Comparison of ENCODE assay signal across 1 cellular context in genomic region chr15:29825205-29825604, GRCh38.
TF ChIP-seq lines count a peak whose summit lies in the region.

No MANE protein-coding gene starts in this region.

TF ChIP-seq in K562, 482 proteins besides CTCF, POLR2A, EP300 and RAD21 (continued from another document):
- no peak for TF ChIP-seq ARID3B (CRISPR knock-in tag; IDR thresholded peaks at IDR 0.05; ENCODE audit: borderline replicate concordance)
- TF ChIP-seq NCOR1 (IDR thresholded peaks at IDR 0.05): 0 out of 2 replicates have a peak, but pooled peaks have one; percentile 15
- no peak for TF ChIP-seq E2F8 (IDR thresholded peaks at IDR 0.05; ENCODE audit: low read depth, partially characterized antibody)
- 0 out of 4 replicates have a peak, but pooled peaks of 1 of the 2 experiments have one; percentile 35 for TF ChIP-seq MLLT1 (IDR thresholded peaks at IDR 0.05)
- TF ChIP-seq ETV1 (tag; conservative IDR thresholded peaks at IDR 0.05; ENCODE audit: low read depth): peak; percentile 91
- TF ChIP-seq RNF2 (IDR thresholded peaks at IDR 0.05): 0 out of 2 replicates have a peak, but pooled peaks have one; percentile 19
- TF ChIP-seq CREB3L1 (IDR thresholded peaks at IDR 0.05; ENCODE audit: borderline replicate concordance, low read depth): no peak
- peak; percentile 22; the same call in 1 of the 2 replicates for TF ChIP-seq FOSL1 (tag; conservative IDR thresholded peaks at IDR 0.05)
- no peak for TF ChIP-seq SAFB (IDR thresholded peaks at IDR 0.05; ENCODE audit: borderline replicate concordance, low read depth, low read length)
- TF ChIP-seq RCOR1 (IDR thresholded peaks at IDR 0.05; ENCODE audit: borderline replicate concordance in 1 of 2, low read depth in 2 of 2, low read length in 2 of 2): peak in 1 of 2 experiments; percentile 92; a peak in 2 of 4 replicates
- TF ChIP-seq NFRKB (IDR thresholded peaks at IDR 0.05; ENCODE audit: low read depth): no peak
- peak; percentile 63 for TF ChIP-seq CBX2 (IDR thresholded peaks at IDR 0.05; ENCODE audit: insufficient read depth, low read length, poor library complexity, severe bottlenecking)
- TF ChIP-seq HMG20A (CRISPR knock-in tag; conservative IDR thresholded peaks at IDR 0.05): 0 out of 2 replicates have a peak, but pooled peaks have one; percentile 61
- TF ChIP-seq ESRRA (IDR thresholded peaks at IDR 0.05; ENCODE audit: borderline replicate concordance, low read depth): peak; percentile 86; the same call in 1 of the 2 replicates
- TF ChIP-seq TFAM (CRISPR knock-in tag; conservative IDR thresholded peaks at IDR 0.05): no peak
- TF ChIP-seq DDX20 (tag; IDR thresholded peaks at IDR 0.05; ENCODE audit: low read depth): 0 out of 2 replicates have a peak, but pooled peaks have one; percentile 60
- no peak for TF ChIP-seq GTF3C2 (IDR thresholded peaks at IDR 0.05; ENCODE audit: borderline replicate concordance, extremely low read depth, insufficient read length)
- no peak for TF ChIP-seq PPARD (CRISPR knock-in tag; IDR thresholded peaks at IDR 0.05)
- TF ChIP-seq ZNF507 (tag; conservative IDR thresholded peaks at IDR 0.05): no peak
- peak; percentile 86 for TF ChIP-seq SMAD4 (CRISPR knock-in tag; conservative IDR thresholded peaks at IDR 0.05)
- TF ChIP-seq HES1 (IDR thresholded peaks at IDR 0.05; ENCODE audit: low read depth): peak; percentile 59; the same call in 1 of the 2 replicates
- TF ChIP-seq CLOCK (CRISPR knock-in tag; IDR thresholded peaks at IDR 0.05; ENCODE audit: borderline replicate concordance): no peak
- TF ChIP-seq GABPA (tag; conservative IDR thresholded peaks at IDR 0.05; ENCODE audit: low read depth): peak; percentile 59
- TF ChIP-seq ZNF24 (IDR thresholded peaks at IDR 0.05): no peak
TF ChIP-seq in K562: peak in this region for 18.
